In the genomic region with DNA sequence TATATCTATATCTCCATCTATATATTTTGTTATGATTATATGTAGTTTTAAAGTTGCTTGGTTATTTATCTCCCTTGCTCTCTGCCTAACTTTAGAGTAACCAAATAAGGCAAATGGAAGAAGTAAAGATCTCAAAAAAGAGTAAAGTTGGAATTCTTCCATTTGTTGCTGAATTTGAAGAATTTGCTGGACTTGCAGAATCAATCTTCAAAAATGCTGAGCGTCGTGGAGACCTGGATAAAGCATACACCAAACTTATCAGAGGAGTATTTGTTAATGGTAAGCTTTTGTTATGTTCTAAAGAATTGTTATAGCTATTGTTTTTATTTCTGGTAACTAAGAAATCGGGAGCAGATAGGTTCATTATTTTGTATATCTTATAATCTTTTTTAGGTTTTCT, we compare ENCODE assay signal across 19 cellular contexts. TPM values are rescaled to one million over a fixed set of nuclear protein-coding genes. Genes with fewer than 3 reads are reported as not detected.
DNase-seq lines count a peak whose midpoint lies in the region; ATAC-seq, FAIRE-seq and TF ChIP-seq lines count a peak whose summit lies in the region.
"Had no signal": no experiment of that assay in that cellular context is flagged by ENCODE, and none has a peak within 500 bp of the region (broad histone marks: within the 10 kb centered on the region; RNA-seq: fewer than 3 reads in every experiment).

No MANE protein-coding gene starts in this region.

- no peak for TF ChIP-seq RAD21 in HepG2 (CRISPR knock-in tag; IDR thresholded peaks at IDR 0.05)

- H3K36me3 ChIP-seq in HepG2 (replicated peaks in 1 of 2; ENCODE audit: control insufficient read depth in 1 of 2, insufficient read depth in 2 of 2, low read length in 2 of 2) (peaks cover 0 to 7% of the 10 kb centered on the region in 2 experiments; a peak in 1 of 5 replicates), right lobe of liver (peaks cover 0 to 28% (median 2%) of the 10 kb centered on the region in 4 donors), SK-N-MC (ENCODE audit: insufficient read depth, low read length) (peaks cover 32% of the 10 kb centered on the region), sigmoid colon (peaks cover 4 to 89% (median 15%) of the 10 kb centered on the region in 4 donors)

- TF ChIP-seq POLR2A in HepG2 (IDR thresholded peaks at IDR 0.05; ENCODE audit: insufficient read depth in 1 of 2, low read depth in 2 of 2, low read length in 2 of 2) (no peak), right lobe of liver (IDR thresholded peaks at IDR 0.05) (no peak), sigmoid colon (IDR thresholded peaks at IDR 0.05) (no peak)

- H3K79me2 ChIP-seq in HepG2 (ENCODE audit: insufficient read depth, low read length), result no peaks in the 10 kb centered on the region

- H3K4me3 ChIP-seq in HepG2 (replicated peaks in 1 of 3; ENCODE audit: insufficient read depth in 1 of 3, low read depth in 2 of 3, low read length in 3 of 3) (no peak overlapping the region), right lobe of liver (no peak overlapping the region), SK-N-MC (no peak overlapping the region), sigmoid colon (no peak overlapping the region)
- H3K4me3 ChIP-seq: GM23338 had no signal

- TF ChIP-seq CTCF in HepG2 (CRISPR knock-in tag; IDR thresholded peaks at IDR 0.05) (no peak), right lobe of liver (IDR thresholded peaks at IDR 0.05) (no peak), mesothelial cell of epicardium (IDR thresholded peaks at IDR 0.05; ENCODE audit: unreplicated experiment) (no peak), sigmoid colon (IDR thresholded peaks at IDR 0.05) (no peak)

- CTCF ChIA-PET in HepG2 (lab: Yijun Ruan, JAX; ENCODE audit: low intra/inter-chr PET ratio, low total read pairs), result no interaction called here

- H3K4me2 ChIP-seq in HepG2 (ENCODE audit: low read depth, low read length), result no peak overlapping the region
- H3K4me2 ChIP-seq: GM23338 had no signal

- H3K9ac ChIP-seq in HepG2 (ENCODE audit: insufficient read depth, low read depth, low read length) (no peak overlapping the region), SK-N-MC (ENCODE audit: insufficient read length) (no peak overlapping the region)

- H3K27me3 Mint-ChIP-seq in mesothelial cell of epicardium (ENCODE audit: low read depth), result no peaks in the 10 kb centered on the region
- H3K27me3 Mint-ChIP-seq: CD4-positive, alpha-beta T cell; IgD-negative memory B cell had no signal

- H3K36me3 Mint-ChIP-seq in mesothelial cell of epicardium, result peaks cover 24% of the 10 kb centered on the region

- no peak overlapping the region for H3K4me3 Mint-ChIP-seq in mesothelial cell of epicardium
- H3K4me3 Mint-ChIP-seq: CD4-positive, alpha-beta T cell; GM23338; IgD-negative memory B cell had no signal

- no peaks in the 10 kb centered on the region for H3K9me3 Mint-ChIP-seq in mesothelial cell of epicardium
- H3K9me3 Mint-ChIP-seq: CD4-positive, alpha-beta T cell; GM23338; IgD-negative memory B cell had no signal

- peak overlapping the region; percentile 41 for H3K27ac Mint-ChIP-seq in mesothelial cell of epicardium
- H3K27ac Mint-ChIP-seq: CD4-positive, alpha-beta T cell; GM23338 had no signal

- H3K4me1 ChIP-seq in HepG2 (ENCODE audit: insufficient read depth, low read length) (no peaks in the 10 kb centered on the region), right lobe of liver (no peaks in the 10 kb centered on the region), sigmoid colon (no peaks in the 10 kb centered on the region)
- H3K4me1 ChIP-seq: Caco-2 had no signal

- H3K4me1 Mint-ChIP-seq in mesothelial cell of epicardium, result no peaks in the 10 kb centered on the region

- no peaks in the 10 kb centered on the region for H4K20me1 ChIP-seq in HepG2 (ENCODE audit: insufficient read depth, low read length)

- TF ChIP-seq EP300 in HepG2 (IDR thresholded peaks at IDR 0.05; ENCODE audit: low read depth in 2 of 2, low read length in 2 of 2) (no peak), HepG2 (CRISPR knock-in tag; IDR thresholded peaks at IDR 0.05; ENCODE audit: borderline replicate concordance) (no peak), sigmoid colon (IDR thresholded peaks at IDR 0.05) (no peak)

- no peak for FAIRE-seq in HepG2 (lab: Jason Lieb, UNC)
- FAIRE-seq: D721Med, GM12892, H54 had no signal

- POLR2A ChIA-PET in HepG2 (lab: Yijun Ruan, JAX), result no interaction called here

- DNase-seq in HepG2 (ENCODE audit: low spot score) (no peak), right lobe of liver (no peak), SK-N-MC (ENCODE audit: low read depth, low spot score) (no peak), mesothelial cell of epicardium (ENCODE audit: low spot score in 2 of 2, unreplicated experiment in 2 of 2) (no peak), sigmoid colon (no peak), NCI-H524 (lab: John Stamatoyannopoulos, UW) (no peak)
- DNase-seq: AML-193; Caco-2; CD4-positive, alpha-beta T cell; GDM1; HCEC 1CT had no signal

- no TSS peak for BruUV-seq in HepG2 (replicated peaks; lab: Mats Ljungman, UMichigan)

- ATAC-seq in HepG2 (no peak), right lobe of liver (no peak), GM18498 (IDR thresholded peaks at IDR 0.05; ENCODE audit: unreplicated experiment) (no peak)
- ATAC-seq: GM23338 had no signal

- in situ Hi-C loops in HepG2 (cut with HindIII; ENCODE audit: extremely low pct_ligation_motif_present, low pct_unique_long_range_greater_than_20kb), result no loop called here

- H2AFZ ChIP-seq in HepG2 (ENCODE audit: low read length), result no peak overlapping the region
- H2AFZ ChIP-seq: GM23338 had no signal

- no peaks in the 10 kb centered on the region for H3K9me3 ChIP-seq in HepG2 (ENCODE audit: low read length)
- no peaks in the 10 kb centered on the region for H3K9me3 ChIP-seq in right lobe of liver
- H3K9me3 ChIP-seq in SK-N-MC (ENCODE audit: low read depth, low read length), result no peaks in the 10 kb centered on the region
- no peaks in the 10 kb centered on the region for H3K9me3 ChIP-seq in sigmoid colon
- H3K9me3 ChIP-seq: Caco-2 had no signal

- H3K27ac ChIP-seq in HepG2 (ENCODE audit: extremely low read length, insufficient read depth, low read length), result no peak overlapping the region
- no peak overlapping the region for H3K27ac ChIP-seq in right lobe of liver
- H3K27ac ChIP-seq in SK-N-MC, result peak overlapping the region; percentile 26; the same call in 1 of the 2 replicates
- no peak overlapping the region for H3K27ac ChIP-seq in sigmoid colon
- H3K27ac ChIP-seq: C4-2B, HL-60 had no signal

- H3K27me3 ChIP-seq in HepG2 (ENCODE audit: control insufficient read depth in 1 of 2, insufficient read depth in 2 of 2, low read length in 2 of 2) (no peaks in the 10 kb centered on the region), right lobe of liver (no peaks in the 10 kb centered on the region), sigmoid colon (no peaks in the 10 kb centered on the region)

- intact Hi-C loops in HepG2 (cut with micrococcal nuclease; ENCODE audit: unreplicated experiment) (no loop called here), right lobe of liver (cut with DNase I) (no loop called here), sigmoid colon (cut with DNase I) (no loop called here)

- WGBS in HepG2 (ENCODE audit: low lambda C conversion rate), result 95% methylated on average over 3 of the region's 3 CpGs
- WGBS in right lobe of liver (ENCODE audit: insufficient coverage, low coverage, low lambda C conversion rate, missing lambda C conversion rate), result 76% methylated on average over 3 of the region's 3 CpGs
- 94 to 96% methylated on average over 3 of the region's 3 CpGs for whole genome bisulfite sequencing in sigmoid colon, 2 donors

RNA-seq across cellular contexts. Expression of gene EXOC1, which starts 43.2 kb away (rescaled TPM):
- total RNA-seq in HepG2 (2016; rRNA removed; fragmentation: Illumina TruSeq; extraction: Trizol) (18.4 and 23.8 TPM in 2 replicates), right lobe of liver (1 to 10 TPM; 6.7 to 9.8 (median 9.2) TPM), mesothelial cell of epicardium (29.0 to 30.1 TPM (median 29.5 TPM) in 3 replicates), sigmoid colon (10 to 100 TPM; 14.5 to 49.0 (median 21.7) TPM)
- total RNA-seq in HepG2 (2016; cell fraction: cytosol; rRNA removed; fragmentation: Illumina TruSeq; extraction: Trizol; ENCODE audit: low read depth), result 2.5 and 4.4 TPM in 2 replicates
- total RNA-seq in HepG2 (2016; cell fraction: insoluble cytoplasmic fraction; rRNA removed; fragmentation: Illumina TruSeq; extraction: Trizol), result 19.0 and 23.6 TPM in 2 replicates
- 3.7 and 4.8 TPM in 2 replicates for total RNA-seq in HepG2 (2016; cell fraction: membrane; rRNA removed; fragmentation: Illumina TruSeq; extraction: Trizol)
- total RNA-seq in HepG2 (2016; cell fraction: nucleus; rRNA removed; fragmentation: Illumina TruSeq; extraction: Trizol), result 19.8 and 21.8 TPM in 2 replicates
- polyA plus RNA-seq in HepG2 (2011; rRNA removed) (8.9 and 9.1 TPM in 2 replicates), sigmoid colon (10 to 100 TPM; 16.8 to 18.3 (median 17.2) TPM)
- polyA plus RNA-seq in HepG2 (2011; cell fraction: cytosol; rRNA removed), result 2.7 and 3.6 TPM in 2 replicates
- 11.6 and 13.4 TPM in 2 replicates for polyA plus RNA-seq in HepG2 (2011; cell fraction: nucleus; rRNA removed)
- polyA plus RNA-seq in HepG2 (2012), result 8.7 and 10.0 TPM in 2 replicates
- polyA plus RNA-seq in HepG2 (2016; cell fraction: cytosol; fragmentation: Illumina TruSeq; extraction: Trizol; ENCODE audit: low read depth), result 0.62 and 0.75 TPM in 2 replicates
- polyA plus RNA-seq in HepG2 (2016; cell fraction: insoluble cytoplasmic fraction; fragmentation: Illumina TruSeq; extraction: Trizol; ENCODE audit: low read depth), result 13.8 and 14.8 TPM in 2 replicates
- 0.96 and 1.5 TPM in 2 replicates for polyA plus RNA-seq in HepG2 (2016; cell fraction: membrane; fragmentation: Illumina TruSeq; extraction: Trizol; ENCODE audit: low read depth)
- 23.3 and 24.3 TPM in 2 replicates for polyA plus RNA-seq in HepG2 (2016; cell fraction: nucleus; fragmentation: Illumina TruSeq; extraction: Trizol; ENCODE audit: insufficient read depth, low read depth)
- polyA minus RNA-seq in HepG2 (2011; rRNA and poly(A)+ RNA removed; ENCODE audit: low replicate concordance), result 4.7 and 4.9 TPM in 2 replicates
- polyA minus RNA-seq in HepG2 (2011; cell fraction: cytosol; rRNA and poly(A)+ RNA removed), result 5.8 and 6.6 TPM in 2 replicates
- 28.6 and 33.7 TPM in 2 replicates for polyA minus RNA-seq in HepG2 (2011; cell fraction: nucleus; rRNA and poly(A)+ RNA removed)

RNA-seq across cellular contexts. Expression of gene CEP135, which starts 52.1 kb away (rescaled TPM):
- 8.4 and 8.8 TPM in 2 replicates for total RNA-seq in HepG2 (2016; rRNA removed; fragmentation: Illumina TruSeq; extraction: Trizol)
- total RNA-seq in HepG2 (2016; cell fraction: cytosol; rRNA removed; fragmentation: Illumina TruSeq; extraction: Trizol; ENCODE audit: low read depth), result 2.2 and 2.4 TPM in 2 replicates
- total RNA-seq in HepG2 (2016; cell fraction: insoluble cytoplasmic fraction; rRNA removed; fragmentation: Illumina TruSeq; extraction: Trizol), result 7.3 and 8.4 TPM in 2 replicates
- total RNA-seq in HepG2 (2016; cell fraction: membrane; rRNA removed; fragmentation: Illumina TruSeq; extraction: Trizol), result 2.9 and 3.2 TPM in 2 replicates
- 17.3 and 17.4 TPM in 2 replicates for total RNA-seq in HepG2 (2016; cell fraction: nucleus; rRNA removed; fragmentation: Illumina TruSeq; extraction: Trizol)
- polyA plus RNA-seq in HepG2 (2011; rRNA removed), result 0.89 and 1.7 TPM in 2 replicates
- 0.37 and 0.47 TPM in 2 replicates for polyA plus RNA-seq in HepG2 (2011; cell fraction: cytosol; rRNA removed)
- polyA plus RNA-seq in HepG2 (2011; cell fraction: nucleus; rRNA removed), result 1.7 and 2.2 TPM in 2 replicates
- 1.0 and 2.1 TPM in 2 replicates for polyA plus RNA-seq in HepG2 (2012)
- polyA plus RNA-seq in HepG2 (2016; cell fraction: cytosol; fragmentation: Illumina TruSeq; extraction: Trizol; ENCODE audit: low read depth), result 0.09 and 0.11 TPM in 2 replicates
- 6.2 and 6.7 TPM in 2 replicates for polyA plus RNA-seq in HepG2 (2016; cell fraction: insoluble cytoplasmic fraction; fragmentation: Illumina TruSeq; extraction: Trizol; ENCODE audit: low read depth)
- 0.48 and 0.52 TPM in 2 replicates for polyA plus RNA-seq in HepG2 (2016; cell fraction: membrane; fragmentation: Illumina TruSeq; extraction: Trizol; ENCODE audit: low read depth)
- polyA plus RNA-seq in HepG2 (2016; cell fraction: nucleus; fragmentation: Illumina TruSeq; extraction: Trizol; ENCODE audit: insufficient read depth, low read depth), result 15.7 and 16.2 TPM in 2 replicates
- 1.0 and 3.6 TPM in 2 replicates for polyA minus RNA-seq in HepG2 (2011; rRNA and poly(A)+ RNA removed; ENCODE audit: low replicate concordance)
- polyA minus RNA-seq in HepG2 (2011; cell fraction: cytosol; rRNA and poly(A)+ RNA removed), result 1.1 TPM in 2 replicates
- polyA minus RNA-seq in HepG2 (2011; cell fraction: nucleus; rRNA and poly(A)+ RNA removed), result 11.7 and 15.8 TPM in 2 replicates
- total RNA-seq in right lobe of liver, result 1 to 10 TPM in 5 of 6 experiments, under 1 TPM in 1; 0.59 to 2.4 (median 1.7) TPM
- total RNA-seq in mesothelial cell of epicardium, result 14.0 to 15.5 TPM (median 15.5 TPM) in 3 replicates
- 1 to 10 TPM; 4.3 to 8.6 (median 6.9) TPM for total RNA-seq in sigmoid colon
- 1 to 10 TPM in 2 of 3 donors, under 1 TPM in 1; 0.92 to 3.4 (median 1.8) TPM for polyA plus RNA-seq in sigmoid colon
